ENCODE assay signal across 8 cellular contexts in genomic region chr7:139648941-139649425, GRCh38.
A peak's percentile ranks its signal among the peaks of the same experiment; 100 is the strongest.
DNase-seq lines count a peak whose midpoint lies in the region; ATAC-seq and TF ChIP-seq lines count a peak whose summit lies in the region.

No MANE protein-coding gene starts in this region.

- peak overlapping the region; percentile 68 for H3K27ac ChIP-seq in caudate nucleus (ENCODE audit: low read depth, low read length)

- WGBS in lower leg skin, 2 donors: 68 to 73% methylated on average over 14 of the region's 14 CpGs

- intact Hi-C loops in lower leg skin (cut with DNase I; ENCODE audit: low total_unique reads): loop anchor here (5.0 to 10.0 kb wide), 2 partner anchors 126 to 353 kb away; partner anchors contain the start of gene HIPK2

- TF ChIP-seq CTCF in GM12864 (IDR thresholded peaks at IDR 0.05; ENCODE audit: low read depth, low read length, missing control alignments) (no peak), GM20000 (IDR thresholded peaks at IDR 0.05; ENCODE audit: extremely low read depth, missing control alignments) (no peak), lower leg skin (IDR thresholded peaks at IDR 0.05) (no peak)

- TF ChIP-seq POLR2A in lower leg skin (IDR thresholded peaks at IDR 0.05): no peak

- ATAC-seq in HG03565 (IDR thresholded peaks at IDR 0.05; ENCODE audit: unreplicated experiment): peak; percentile 85

- H3K4me3 ChIP-seq in GM12864 (ENCODE audit: low read depth, low read length) (no peak overlapping the region), lower leg skin (ENCODE audit: low read depth, poor library complexity, severe bottlenecking) (no peak overlapping the region)

- DNase-seq in GM12864 (ENCODE audit: low read depth) (peak; percentile 64), GM20000 (ENCODE audit: low spot score) (peak; percentile 73), caudate nucleus (lab: John Stamatoyannopoulos, UW) (no peak), retina (peak; percentile 54), NCI-H524 (lab: John Stamatoyannopoulos, UW) (no peak), NCI-H1048 (lab: John Stamatoyannopoulos, UW) (no peak), lower leg skin (ENCODE audit: low spot score in 2 of 2) (no peak)

Comparison
In these comparisons a context has a peak if more than half of its experiments do, and no peak if none do; other contexts are left out.
1. DNase-seq: peak in GM12864 (single experiment), GM20000 (single experiment) and retina (single experiment); none in caudate nucleus (0 of 61), NCI-H524 (0 of 2), NCI-H1048 (single experiment) and lower leg skin (0 of 2).